Comparison of ENCODE assay signal across 16 cellular contexts in the genomic region with DNA sequence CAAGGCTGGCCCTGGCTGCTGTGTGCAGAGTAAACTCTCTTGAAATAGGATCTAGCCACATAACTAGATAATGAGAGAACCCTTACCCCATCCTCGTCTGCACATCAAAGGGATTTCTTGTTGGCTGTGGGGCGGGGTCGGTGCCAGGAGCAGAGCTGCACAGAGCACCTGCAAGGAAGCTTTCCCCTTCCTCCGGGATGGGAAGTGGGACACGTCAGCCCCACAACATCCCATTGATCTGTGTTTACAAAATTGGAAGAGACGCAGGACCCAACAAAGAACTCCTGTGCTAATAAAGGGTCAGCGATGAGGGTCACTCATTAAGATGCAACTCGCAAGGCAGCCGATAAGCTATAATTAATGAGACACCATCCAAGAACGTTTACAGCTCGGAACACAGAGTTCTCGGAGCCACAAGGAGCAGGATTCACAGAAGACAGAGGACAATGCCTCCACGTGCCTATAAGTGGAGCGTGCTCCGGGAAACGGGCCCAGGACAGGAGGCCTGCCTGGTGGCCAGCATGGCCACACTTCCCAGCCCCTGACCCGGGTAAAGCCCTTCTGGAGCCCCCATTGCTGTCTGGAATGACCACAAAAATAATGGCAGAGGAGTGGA.
"Had no signal": no experiment of that assay in that cellular context is flagged by ENCODE, and none has a peak within 500 bp of the region (broad histone marks: within the 10 kb centered on the region; RNA-seq: fewer than 3 reads in every experiment).

No MANE protein-coding gene starts in this region.

- H3K27ac ChIP-seq: ascending aorta, ovary had no signal

- ATAC-seq: activated CD8-positive, alpha-beta T cell treated with anti-CD3 and anti-CD28 coated beads, Interleukin-2, amount 10 ng/mL, durations not matched to agents 7 days and 5 days; activated naive CD8-positive, alpha-beta T cell treated with anti-CD3 and anti-CD28 coated beads, Interleukin-2, amount 50 U/mL, for 24 hours; left ventricle myocardium superior had no signal

- H3K27me3 Mint-ChIP-seq: activated CD4-positive, alpha-beta T cell treated with anti-CD3 and anti-CD28 coated beads, Interleukin-2, amount 10 ng/mL, durations not matched to agents 24 days and 14 days; activated naive CD8-positive, alpha-beta T cell treated with anti-CD3 and anti-CD28 coated beads, Interleukin-2, amount 50 U/mL, for 24 hours; dendritic cell treated with granulocyte-macrophage colony-stimulating factor and Interleukin-4, amounts not matched to agents 40 ng/mL and 50 ng/mL, for 4 days had no signal

- DNase-seq: activated CD4-positive, alpha-beta T cell treated with anti-CD3 and anti-CD28 coated beads, Interleukin-2, amount 10 ng/mL, durations not matched to agents 24 days and 14 days; activated CD8-positive, alpha-beta T cell treated with anti-CD3 and anti-CD28 coated beads, Interleukin-2, amount 10 ng/mL, durations not matched to agents 7 days and 5 days; activated naive CD4-positive, alpha-beta T cell treated with anti-CD3 and anti-CD28 coated beads for 36 hours; activated naive CD8-positive, alpha-beta T cell treated with anti-CD3 and anti-CD28 coated beads, Interleukin-2, amount 50 U/mL, for 24 hours; activated T-cell treated with anti-CD3 and anti-CD28 coated beads, Interleukin-2, amount 50 U/mL, for 24 hours; left ventricle myocardium superior; ovary; stimulated activated CD8-positive, alpha-beta memory T cell treated with anti-CD3 and anti-CD28 coated beads, Interleukin-4, amount 100 ng/mL, for 48 hours; stimulated activated naive CD4-positive, alpha-beta T cell; T1000; trophoblast cell had no signal

- H3K9me3 ChIP-seq: ascending aorta, ovary had no signal

- H3K4me3 Mint-ChIP-seq: activated CD4-positive, alpha-beta T cell treated with anti-CD3 and anti-CD28 coated beads, Interleukin-2, amount 10 ng/mL, durations not matched to agents 24 days and 14 days; activated CD8-positive, alpha-beta T cell treated with anti-CD3 and anti-CD28 coated beads, Interleukin-2, amount 10 ng/mL, durations not matched to agents 7 days and 5 days; activated naive CD4-positive, alpha-beta T cell treated with anti-CD3 and anti-CD28 coated beads for 36 hours; activated naive CD8-positive, alpha-beta T cell treated with anti-CD3 and anti-CD28 coated beads, Interleukin-2, amount 50 U/mL, for 24 hours; activated T-cell treated with anti-CD3 and anti-CD28 coated beads, Interleukin-2, amount 50 U/mL, for 24 hours; dendritic cell treated with granulocyte-macrophage colony-stimulating factor and Interleukin-4, amounts not matched to agents 40 ng/mL and 50 ng/mL, for 4 days; memory B cell; neural crest cell had no signal

- H3K27ac Mint-ChIP-seq: activated CD4-positive, alpha-beta T cell treated with anti-CD3 and anti-CD28 coated beads, Interleukin-2, amount 10 ng/mL, durations not matched to agents 24 days and 14 days; activated CD8-positive, alpha-beta T cell treated with anti-CD3 and anti-CD28 coated beads, Interleukin-2, amount 10 ng/mL, durations not matched to agents 7 days and 5 days; activated naive CD4-positive, alpha-beta T cell treated with anti-CD3 and anti-CD28 coated beads for 36 hours; activated naive CD8-positive, alpha-beta T cell treated with anti-CD3 and anti-CD28 coated beads, Interleukin-2, amount 50 U/mL, for 24 hours; activated T-cell treated with anti-CD3 and anti-CD28 coated beads, Interleukin-2, amount 50 U/mL, for 24 hours; activated T-helper 2 cell treated with anti-CD3 and anti-CD28 coated beads, Interferon-gamma antibody, Interleukin-2, Interleukin-4, amounts not matched to agents 10 μg/mL and 5 μg/mL and 100 μg/mL, durations not matched to agents 14 hours and 24 hours and 36 hours; dendritic cell treated with granulocyte-macrophage colony-stimulating factor and Interleukin-4, amounts not matched to agents 40 ng/mL and 50 ng/mL, for 4 days; memory B cell had no signal

- H3K36me3 ChIP-seq: ascending aorta, ovary had no signal

- H3K4me1 ChIP-seq: ascending aorta had no signal

- H3K4me3 ChIP-seq: ascending aorta, ovary had no signal

- H3K36me3 Mint-ChIP-seq: memory B cell had no signal

- H3K9me3 Mint-ChIP-seq: dendritic cell treated with granulocyte-macrophage colony-stimulating factor and Interleukin-4, amounts not matched to agents 40 ng/mL and 50 ng/mL, for 4 days had no signal

- H3K27me3 ChIP-seq: ascending aorta, ovary had no signal

- H3K4me1 Mint-ChIP-seq: activated CD4-positive, alpha-beta T cell treated with anti-CD3 and anti-CD28 coated beads, Interleukin-2, amount 10 ng/mL, durations not matched to agents 24 days and 14 days; activated naive CD8-positive, alpha-beta T cell treated with anti-CD3 and anti-CD28 coated beads, Interleukin-2, amount 50 U/mL, for 24 hours had no signal
